2 cellular contexts compared by ENCODE assay signal in the genomic region with DNA sequence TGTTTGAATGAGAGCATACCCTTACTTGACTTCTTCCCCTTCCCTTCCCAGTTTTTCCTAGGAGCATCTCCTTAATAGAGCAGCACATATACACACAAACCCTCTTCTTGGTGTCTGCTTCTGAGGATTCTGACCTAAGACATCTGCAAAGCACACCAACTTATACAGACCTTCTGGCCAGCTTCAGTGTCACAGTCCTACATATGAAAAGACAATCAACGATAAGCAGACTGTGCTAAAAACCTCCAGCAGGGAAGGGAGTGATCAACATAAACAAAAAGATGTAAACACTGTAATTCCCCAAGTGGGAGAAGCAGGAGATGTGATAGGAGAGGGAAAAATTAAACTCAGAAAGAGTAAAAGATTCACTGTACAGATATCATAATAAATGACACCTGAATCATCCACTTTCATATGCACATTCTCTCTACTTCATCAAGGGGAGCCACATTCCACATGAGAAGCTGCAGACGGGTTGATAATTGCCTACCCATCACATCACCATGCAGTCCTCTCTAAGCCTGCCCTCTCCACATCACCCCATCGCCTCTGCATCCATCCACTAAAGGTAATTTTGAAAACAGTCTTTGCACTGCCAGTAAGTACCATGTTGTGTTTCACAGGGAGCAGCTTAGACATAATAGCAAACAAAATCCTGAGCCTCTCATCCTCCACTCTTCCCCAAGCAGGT.
TF ChIP-seq lines count a peak whose summit lies in the region.

No MANE protein-coding gene starts in this region.

TF ChIP-seq in IMR-90, 13 proteins besides CTCF, POLR2A, EP300 and RAD21:
- TF ChIP-seq CEBPB (IDR thresholded peaks at IDR 0.05; ENCODE audit: low read depth, low read length) (no peak), SMC3 (IDR thresholded peaks at IDR 0.05; ENCODE audit: low read depth, low read length) (no peak), FOS (IDR thresholded peaks at IDR 0.05; ENCODE audit: low read depth, low read length) (no peak), MAZ (IDR thresholded peaks at IDR 0.05; ENCODE audit: borderline replicate concordance, low read depth, low read length) (no peak), USF2 (IDR thresholded peaks at IDR 0.05; ENCODE audit: low read depth, low read length) (no peak), RFX5 (IDR thresholded peaks at IDR 0.05; ENCODE audit: low read depth, low read length) (no peak), BHLHE40 (IDR thresholded peaks at IDR 0.05; ENCODE audit: low read depth, low read length) (no peak), CHD1 (IDR thresholded peaks at IDR 0.05; ENCODE audit: low read depth, low read length) (no peak), NFE2L2 (IDR thresholded peaks at IDR 0.05; ENCODE audit: low read depth, low read length) (no peak), MAFK (IDR thresholded peaks at IDR 0.05; ENCODE audit: low read depth, low read length) (no peak), RCOR1 (IDR thresholded peaks at IDR 0.05; ENCODE audit: insufficient replicate concordance, low read length) (no peak), MXI1 (IDR thresholded peaks at IDR 0.05; ENCODE audit: borderline replicate concordance, low read depth, low read length) (no peak)
- TF ChIP-seq, protein P1, sequence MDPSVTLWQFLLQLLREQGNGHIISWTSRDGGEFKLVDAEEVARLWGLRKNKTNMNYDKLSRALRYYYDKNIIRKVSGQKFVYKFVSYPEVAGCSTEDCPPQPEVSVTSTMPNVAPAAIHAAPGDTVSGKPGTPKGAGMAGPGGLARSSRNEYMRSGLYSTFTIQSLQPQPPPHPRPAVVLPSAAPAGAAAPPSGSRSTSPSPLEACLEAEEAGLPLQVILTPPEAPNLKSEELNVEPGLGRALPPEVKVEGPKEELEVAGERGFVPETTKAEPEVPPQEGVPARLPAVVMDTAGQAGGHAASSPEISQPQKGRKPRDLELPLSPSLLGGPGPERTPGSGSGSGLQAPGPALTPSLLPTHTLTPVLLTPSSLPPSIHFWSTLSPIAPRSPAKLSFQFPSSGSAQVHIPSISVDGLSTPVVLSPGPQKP (IDR thresholded peaks at IDR 0.05; ENCODE audit: borderline replicate concordance, low read depth, low read length) = no peak

TF ChIP-seq in SK-N-SH treated with all-trans-retinoic acid at 6 μM for 48 hours, 23 proteins besides CTCF, POLR2A, EP300 and RAD21:
- TF ChIP-seq PPARA (CRISPR knock-in tag; IDR thresholded peaks at IDR 0.05; ENCODE audit: borderline replicate concordance) = no peak
- no peak for TF ChIP-seq RARB (CRISPR knock-in tag; IDR thresholded peaks at IDR 0.05)
- no peak for TF ChIP-seq ZFP3 (CRISPR knock-in tag; IDR thresholded peaks at IDR 0.05)
- TF ChIP-seq SNAI2 (CRISPR knock-in tag; IDR thresholded peaks at IDR 0.05) = no peak
- TF ChIP-seq CSDC2 (CRISPR knock-in tag; IDR thresholded peaks at IDR 0.05) = no peak
- no peak for TF ChIP-seq ZNF565 (CRISPR knock-in tag; conservative IDR thresholded peaks at IDR 0.05; ENCODE audit: low read depth)
- no peak for TF ChIP-seq POU6F1 (CRISPR knock-in tag; IDR thresholded peaks at IDR 0.05; ENCODE audit: borderline replicate concordance, low read depth)
